ENCODE assay signal across 1 cellular context in genomic region chr1:167721617-167722151, GRCh38.
TF ChIP-seq lines count a peak whose summit lies in the region.

Gene MPZL1 (plus strand): TSS chr1:167721982. CDS start chr1:167722152, 170 bp downstream.

TF ChIP-seq in WTC11, 78 proteins besides CTCF, POLR2A, EP300 and RAD21 (continued from another document):
- TF ChIP-seq, protein P1, sequence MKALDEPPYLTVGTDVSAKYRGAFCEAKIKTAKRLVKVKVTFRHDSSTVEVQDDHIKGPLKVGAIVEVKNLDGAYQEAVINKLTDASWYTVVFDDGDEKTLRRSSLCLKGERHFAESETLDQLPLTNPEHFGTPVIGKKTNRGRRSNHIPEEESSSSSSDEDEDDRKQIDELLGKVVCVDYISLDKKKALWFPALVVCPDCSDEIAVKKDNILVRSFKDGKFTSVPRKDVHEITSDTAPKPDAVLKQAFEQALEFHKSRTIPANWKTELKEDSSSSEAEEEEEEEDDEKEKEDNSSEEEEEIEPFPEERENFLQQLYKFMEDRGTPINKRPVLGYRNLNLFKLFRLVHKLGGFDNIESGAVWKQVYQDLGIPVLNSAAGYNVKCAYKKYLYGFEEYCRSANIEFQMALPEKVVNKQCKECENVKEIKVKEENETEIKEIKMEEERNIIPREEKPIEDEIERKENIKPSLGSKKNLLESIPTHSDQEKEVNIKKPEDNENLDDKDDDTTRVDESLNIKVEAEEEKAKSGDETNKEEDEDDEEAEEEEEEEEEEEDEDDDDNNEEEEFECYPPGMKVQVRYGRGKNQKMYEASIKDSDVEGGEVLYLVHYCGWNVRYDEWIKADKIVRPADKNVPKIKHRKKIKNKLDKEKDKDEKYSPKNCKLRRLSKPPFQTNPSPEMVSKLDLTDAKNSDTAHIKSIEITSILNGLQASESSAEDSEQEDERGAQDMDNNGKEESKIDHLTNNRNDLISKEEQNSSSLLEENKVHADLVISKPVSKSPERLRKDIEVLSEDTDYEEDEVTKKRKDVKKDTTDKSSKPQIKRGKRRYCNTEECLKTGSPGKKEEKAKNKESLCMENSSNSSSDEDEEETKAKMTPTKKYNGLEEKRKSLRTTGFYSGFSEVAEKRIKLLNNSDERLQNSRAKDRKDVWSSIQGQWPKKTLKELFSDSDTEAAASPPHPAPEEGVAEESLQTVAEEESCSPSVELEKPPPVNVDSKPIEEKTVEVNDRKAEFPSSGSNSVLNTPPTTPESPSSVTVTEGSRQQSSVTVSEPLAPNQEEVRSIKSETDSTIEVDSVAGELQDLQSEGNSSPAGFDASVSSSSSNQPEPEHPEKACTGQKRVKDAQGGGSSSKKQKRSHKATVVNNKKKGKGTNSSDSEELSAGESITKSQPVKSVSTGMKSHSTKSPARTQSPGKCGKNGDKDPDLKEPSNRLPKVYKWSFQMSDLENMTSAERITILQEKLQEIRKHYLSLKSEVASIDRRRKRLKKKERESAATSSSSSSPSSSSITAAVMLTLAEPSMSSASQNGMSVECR (CRISPR knock-in tag; IDR thresholded peaks at IDR 0.05; ENCODE audit: borderline replicate concordance), result peak; percentile 76; the same call in 1 of the 2 replicates
- TF ChIP-seq ZNF263 (CRISPR knock-in tag; IDR thresholded peaks at IDR 0.05; ENCODE audit: low read depth) (no peak), OVOL2 (CRISPR knock-in tag; IDR thresholded peaks at IDR 0.05; ENCODE audit: borderline replicate concordance) (no peak), ELF4 (CRISPR knock-in tag; IDR thresholded peaks at IDR 0.05; ENCODE audit: low read depth) (no peak), NFATC4 (CRISPR knock-in tag; IDR thresholded peaks at IDR 0.05) (no peak), ZNF512 (CRISPR knock-in tag; IDR thresholded peaks at IDR 0.05; ENCODE audit: borderline replicate concordance) (no peak), NFYB (CRISPR knock-in tag; conservative IDR thresholded peaks at IDR 0.05; ENCODE audit: low read depth) (peak; percentile 96), ESRRA (CRISPR knock-in tag; IDR thresholded peaks at IDR 0.05; ENCODE audit: borderline replicate concordance) (no peak), JAZF1 (CRISPR knock-in tag; IDR thresholded peaks at IDR 0.05) (no peak), ZNF121 (CRISPR knock-in tag; IDR thresholded peaks at IDR 0.05) (no peak)
- TF ChIP-seq, protein P2, sequence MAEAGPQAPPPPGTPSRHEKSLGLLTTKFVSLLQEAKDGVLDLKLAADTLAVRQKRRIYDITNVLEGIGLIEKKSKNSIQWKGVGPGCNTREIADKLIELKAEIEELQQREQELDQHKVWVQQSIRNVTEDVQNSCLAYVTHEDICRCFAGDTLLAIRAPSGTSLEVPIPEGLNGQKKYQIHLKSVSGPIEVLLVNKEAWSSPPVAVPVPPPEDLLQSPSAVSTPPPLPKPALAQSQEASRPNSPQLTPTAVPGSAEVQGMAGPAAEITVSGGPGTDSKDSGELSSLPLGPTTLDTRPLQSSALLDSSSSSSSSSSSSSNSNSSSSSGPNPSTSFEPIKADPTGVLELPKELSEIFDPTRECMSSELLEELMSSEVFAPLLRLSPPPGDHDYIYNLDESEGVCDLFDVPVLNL (CRISPR knock-in tag; IDR thresholded peaks at IDR 0.05; ENCODE audit: borderline replicate concordance, low read depth), result no peak
- TF ChIP-seq, protein P3, sequence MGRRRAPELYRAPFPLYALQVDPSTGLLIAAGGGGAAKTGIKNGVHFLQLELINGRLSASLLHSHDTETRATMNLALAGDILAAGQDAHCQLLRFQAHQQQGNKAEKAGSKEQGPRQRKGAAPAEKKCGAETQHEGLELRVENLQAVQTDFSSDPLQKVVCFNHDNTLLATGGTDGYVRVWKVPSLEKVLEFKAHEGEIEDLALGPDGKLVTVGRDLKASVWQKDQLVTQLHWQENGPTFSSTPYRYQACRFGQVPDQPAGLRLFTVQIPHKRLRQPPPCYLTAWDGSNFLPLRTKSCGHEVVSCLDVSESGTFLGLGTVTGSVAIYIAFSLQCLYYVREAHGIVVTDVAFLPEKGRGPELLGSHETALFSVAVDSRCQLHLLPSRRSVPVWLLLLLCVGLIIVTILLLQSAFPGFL (CRISPR knock-in tag; IDR thresholded peaks at IDR 0.05; ENCODE audit: borderline replicate concordance), result no peak
